ENCODE assay signal across 8 cellular contexts in the genomic region with DNA sequence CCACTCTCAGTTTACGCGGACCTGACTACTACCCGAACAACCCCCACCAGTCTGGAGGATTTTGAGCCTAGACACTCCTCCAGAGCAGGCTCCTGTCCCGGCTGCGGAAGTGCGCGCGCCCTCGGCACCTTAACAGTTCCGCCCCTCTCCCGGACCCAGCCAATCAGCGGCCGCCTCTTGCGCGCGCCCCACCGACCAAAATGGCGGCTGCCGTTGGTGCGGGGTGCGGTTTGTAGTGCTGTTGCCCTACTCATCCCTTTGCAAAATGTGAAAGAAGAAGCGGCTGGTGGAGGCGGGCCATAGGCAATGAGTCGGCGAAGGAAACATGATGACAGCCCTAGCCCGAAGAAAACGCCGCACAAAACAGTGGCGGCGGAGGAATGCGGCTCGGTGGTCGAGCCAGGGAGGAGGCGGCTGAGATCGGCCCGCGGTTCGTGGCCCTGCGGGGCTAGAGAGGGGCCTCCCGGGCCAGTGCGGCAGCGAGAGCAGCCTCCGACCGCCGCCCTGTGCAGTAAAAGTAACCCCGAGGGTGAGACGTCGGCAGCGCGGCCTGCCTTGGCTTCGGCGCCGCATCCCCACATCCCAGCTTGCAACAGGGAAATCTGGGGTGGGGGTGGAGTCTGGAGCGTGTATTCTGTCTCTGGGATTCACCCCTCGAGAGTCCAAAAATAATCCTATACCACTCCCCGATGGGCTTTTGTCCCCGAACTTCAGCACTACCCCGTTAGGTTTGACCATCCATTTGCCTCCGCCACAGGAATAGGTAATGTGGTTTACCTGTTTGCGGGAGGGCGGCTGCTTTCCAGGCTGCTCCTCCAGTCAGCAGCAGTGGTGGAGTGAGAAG. TPM values are rescaled to one million over a fixed set of nuclear protein-coding genes. Genes with fewer than 3 reads are reported as not detected.
DNase-seq lines count a peak whose midpoint lies in the region; ATAC-seq and TF ChIP-seq lines count a peak whose summit lies in the region.

A gene (plus strand): TSS at position 191 of the 844 bp plus-strand sequence. CDS start 116 bp downstream, at position 307.

- H3K4me3 ChIP-seq in dorsolateral prefrontal cortex (peak within 1 kb of the TSS; percentile 70 to 99 (median 93)), liver (ENCODE audit: low read depth in 1 of 3, low read length in 3 of 3) (peak within 1 kb of the TSS; percentile 81 to 86 (median 84))

- CTCF ChIA-PET in activated CD4-positive, alpha-beta memory T cell treated with anti-CD3 and anti-CD28 coated beads, Interleukin-2, amount 10 ng/mL, durations not matched to agents 7 days and 5 days (lab: Charles Lee): no interaction called here

- no peaks in the 10 kb centered on the region for H3K9me3 ChIP-seq in liver (ENCODE audit: control insufficient read depth in 4 of 4, low read length in 3 of 4)

- H3K27me3 Mint-ChIP-seq in activated CD4-positive, alpha-beta memory T cell treated with anti-CD3 and anti-CD28 coated beads, Interleukin-2, amount 10 ng/mL, durations not matched to agents 7 days and 5 days: no peaks in the 10 kb centered on the region

- intact Hi-C loops in dorsolateral prefrontal cortex (cut with DNase I): no loop called here

- ATAC-seq in GM19372 (IDR thresholded peaks at IDR 0.05; ENCODE audit: low read depth, unreplicated experiment): peak; percentile 100
- peak; percentile 98 for ATAC-seq in HG03558 (IDR thresholded peaks at IDR 0.05; ENCODE audit: extremely low read depth, unreplicated experiment)

- H3K4me3 Mint-ChIP-seq in activated CD4-positive, alpha-beta memory T cell treated with anti-CD3 and anti-CD28 coated beads, Interleukin-2, amount 10 ng/mL, durations not matched to agents 7 days and 5 days: peak within 1 kb of the TSS; percentile 99

- peak within 1 kb of the TSS; percentile 63 to 98 (median 91) for H3K27ac ChIP-seq in dorsolateral prefrontal cortex
- H3K27ac ChIP-seq in liver (ENCODE audit: low read depth in 1 of 2, low read length in 2 of 2): peak within 1 kb of the TSS; percentile 78 to 90

- peaks cover 11% of the 10 kb centered on the region for H3K36me3 Mint-ChIP-seq in activated CD4-positive, alpha-beta memory T cell treated with anti-CD3 and anti-CD28 coated beads, Interleukin-2, amount 10 ng/mL, durations not matched to agents 7 days and 5 days (ENCODE audit: low read depth)

- H3K4me1 Mint-ChIP-seq in activated CD4-positive, alpha-beta memory T cell treated with anti-CD3 and anti-CD28 coated beads, Interleukin-2, amount 10 ng/mL, durations not matched to agents 7 days and 5 days: peaks cover 28% of the 10 kb centered on the region

- H3K36me3 ChIP-seq in liver (ENCODE audit: control insufficient read depth in 4 of 4, insufficient read depth in 3 of 4, low read depth in 1 of 4, low read length in 3 of 4): peaks cover 0 to 4% (median 0%) of the 10 kb centered on the region in 4 donors

- DNase-seq in C1 segment of cervical spinal cord (lab: John Stamatoyannopoulos, UW) (peak; percentile 45 to 92 (median 86)), NCI-H82 (lab: John Stamatoyannopoulos, UW) (peak; percentile 97), dorsolateral prefrontal cortex (peak; percentile 83 to 97 (median 92))
- DNase-seq in activated CD4-positive, alpha-beta memory T cell treated with anti-CD3 and anti-CD28 coated beads, Interleukin-2, amount 10 ng/mL, durations not matched to agents 7 days and 5 days: peak; percentile 94
- peak; percentile 95 for DNase-seq in stimulated activated CD4-positive, alpha-beta T cell treated with anti-CD3 and anti-CD28 coated beads, Interleukin-4, amount 100 ng/mL, for 24 hours

- H3K9me3 Mint-ChIP-seq in activated CD4-positive, alpha-beta memory T cell treated with anti-CD3 and anti-CD28 coated beads, Interleukin-2, amount 10 ng/mL, durations not matched to agents 7 days and 5 days: no peaks in the 10 kb centered on the region

- POLR2A ChIA-PET in activated CD4-positive, alpha-beta memory T cell treated with anti-CD3 and anti-CD28 coated beads, Interleukin-2, amount 10 ng/mL, durations not matched to agents 7 days and 5 days (lab: Charles Lee): interaction anchor here (1.2 kb wide), 1 partner anchor 13 kb away, joined by 3 read pairs; no protein-coding TSS in a partner anchor

- H3K9ac ChIP-seq in liver (ENCODE audit: low read depth in 1 of 2, low read length in 2 of 2): peak within 1 kb of the TSS; percentile 14 to 43

- H3K27me3 ChIP-seq in dorsolateral prefrontal cortex (no peaks in the 10 kb centered on the region), liver (ENCODE audit: control insufficient read depth in 4 of 4, insufficient read depth in 4 of 4, low read length in 3 of 4) (no peaks in the 10 kb centered on the region)

- H3K4me1 ChIP-seq in liver (ENCODE audit: control insufficient read depth in 4 of 4, insufficient read depth in 4 of 4, low read length in 3 of 4): peaks cover 0 to 11% (median 3%) of the 10 kb centered on the region in 4 donors

- peak in 29 of 56 donors; percentile 6 to 46 (median 19) for TF ChIP-seq CTCF in dorsolateral prefrontal cortex (IDR thresholded peaks at IDR 0.05 in 54 of 56, conservative IDR thresholded peaks at IDR 0.05 in 2 of 56; ENCODE audit: low read depth in 1 of 56, partially characterized antibody in 56 of 56)
- TF ChIP-seq CTCF in liver (IDR thresholded peaks at IDR 0.05; ENCODE audit: low read depth, low read length, missing input control): no peak

- TF ChIP-seq RAD21 in liver (IDR thresholded peaks at IDR 0.05): peak; percentile 15 to 19

- H3K27ac Mint-ChIP-seq in activated CD4-positive, alpha-beta memory T cell treated with anti-CD3 and anti-CD28 coated beads, Interleukin-2, amount 10 ng/mL, durations not matched to agents 7 days and 5 days: peak within 1 kb of the TSS; percentile 98

- under 1% methylated on average over 61 of the region's 61 CpGs for WGBS in liver

TF ChIP-seq in liver, 16 proteins besides CTCF, POLR2A, EP300 and RAD21 (continues in another document):
- TF ChIP-seq FOXA2 (IDR thresholded peaks at IDR 0.05) (no peak), EGR1 (IDR thresholded peaks at IDR 0.05; ENCODE audit: low read depth in 2 of 2) (no peak), JUND (IDR thresholded peaks at IDR 0.05) (no peak), NR2F2 (IDR thresholded peaks at IDR 0.05) (no peak), RXRA (IDR thresholded peaks at IDR 0.05) (no peak), SP1 (IDR thresholded peaks at IDR 0.05) (peak; percentile 24), GABPA (IDR thresholded peaks at IDR 0.05 in 1 of 2, conservative IDR thresholded peaks at IDR 0.05 in 1 of 2) (peak in 1 of 2 donors; percentile 80), TAF1 (conservative IDR thresholded peaks at IDR 0.05) (peak; percentile 73), YY1 (IDR thresholded peaks at IDR 0.05) (peak; percentile 99), HNF4A (conservative IDR thresholded peaks at IDR 0.05) (peak in 1 of 2 donors; percentile 8)
- TF ChIP-seq, protein P1, sequence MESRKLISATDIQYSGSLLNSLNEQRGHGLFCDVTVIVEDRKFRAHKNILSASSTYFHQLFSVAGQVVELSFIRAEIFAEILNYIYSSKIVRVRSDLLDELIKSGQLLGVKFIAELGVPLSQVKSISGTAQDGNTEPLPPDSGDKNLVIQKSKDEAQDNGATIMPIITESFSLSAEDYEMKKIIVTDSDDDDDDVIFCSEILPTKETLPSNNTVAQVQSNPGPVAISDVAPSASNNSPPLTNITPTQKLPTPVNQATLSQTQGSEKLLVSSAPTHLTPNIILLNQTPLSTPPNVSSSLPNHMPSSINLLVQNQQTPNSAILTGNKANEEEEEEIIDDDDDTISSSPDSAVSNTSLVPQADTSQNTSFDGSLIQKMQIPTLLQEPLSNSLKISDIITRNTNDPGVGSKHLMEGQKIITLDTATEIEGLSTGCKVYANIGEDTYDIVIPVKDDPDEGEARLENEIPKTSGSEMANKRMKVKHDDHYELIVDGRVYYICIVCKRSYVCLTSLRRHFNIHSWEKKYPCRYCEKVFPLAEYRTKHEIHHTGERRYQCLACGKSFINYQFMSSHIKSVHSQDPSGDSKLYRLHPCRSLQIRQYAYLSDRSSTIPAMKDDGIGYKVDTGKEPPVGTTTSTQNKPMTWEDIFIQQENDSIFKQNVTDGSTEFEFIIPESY (IDR thresholded peaks at IDR 0.05): no peak
- TF ChIP-seq, protein P2, sequence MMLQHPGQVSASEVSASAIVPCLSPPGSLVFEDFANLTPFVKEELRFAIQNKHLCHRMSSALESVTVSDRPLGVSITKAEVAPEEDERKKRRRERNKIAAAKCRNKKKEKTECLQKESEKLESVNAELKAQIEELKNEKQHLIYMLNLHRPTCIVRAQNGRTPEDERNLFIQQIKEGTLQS (IDR thresholded peaks at IDR 0.05): no peak
- TF ChIP-seq, protein P3, sequence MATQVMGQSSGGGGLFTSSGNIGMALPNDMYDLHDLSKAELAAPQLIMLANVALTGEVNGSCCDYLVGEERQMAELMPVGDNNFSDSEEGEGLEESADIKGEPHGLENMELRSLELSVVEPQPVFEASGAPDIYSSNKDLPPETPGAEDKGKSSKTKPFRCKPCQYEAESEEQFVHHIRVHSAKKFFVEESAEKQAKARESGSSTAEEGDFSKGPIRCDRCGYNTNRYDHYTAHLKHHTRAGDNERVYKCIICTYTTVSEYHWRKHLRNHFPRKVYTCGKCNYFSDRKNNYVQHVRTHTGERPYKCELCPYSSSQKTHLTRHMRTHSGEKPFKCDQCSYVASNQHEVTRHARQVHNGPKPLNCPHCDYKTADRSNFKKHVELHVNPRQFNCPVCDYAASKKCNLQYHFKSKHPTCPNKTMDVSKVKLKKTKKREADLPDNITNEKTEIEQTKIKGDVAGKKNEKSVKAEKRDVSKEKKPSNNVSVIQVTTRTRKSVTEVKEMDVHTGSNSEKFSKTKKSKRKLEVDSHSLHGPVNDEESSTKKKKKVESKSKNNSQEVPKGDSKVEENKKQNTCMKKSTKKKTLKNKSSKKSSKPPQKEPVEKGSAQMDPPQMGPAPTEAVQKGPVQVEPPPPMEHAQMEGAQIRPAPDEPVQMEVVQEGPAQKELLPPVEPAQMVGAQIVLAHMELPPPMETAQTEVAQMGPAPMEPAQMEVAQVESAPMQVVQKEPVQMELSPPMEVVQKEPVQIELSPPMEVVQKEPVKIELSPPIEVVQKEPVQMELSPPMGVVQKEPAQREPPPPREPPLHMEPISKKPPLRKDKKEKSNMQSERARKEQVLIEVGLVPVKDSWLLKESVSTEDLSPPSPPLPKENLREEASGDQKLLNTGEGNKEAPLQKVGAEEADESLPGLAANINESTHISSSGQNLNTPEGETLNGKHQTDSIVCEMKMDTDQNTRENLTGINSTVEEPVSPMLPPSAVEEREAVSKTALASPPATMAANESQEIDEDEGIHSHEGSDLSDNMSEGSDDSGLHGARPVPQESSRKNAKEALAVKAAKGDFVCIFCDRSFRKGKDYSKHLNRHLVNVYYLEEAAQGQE (IDR thresholded peaks at IDR 0.05): peak; percentile 23

RNA-seq across cellular contexts. Expression of the gene that starts here (rescaled TPM):
- total RNA-seq in activated CD4-positive, alpha-beta memory T cell treated with anti-CD3 and anti-CD28 coated beads, Interleukin-2, amount 10 ng/mL, durations not matched to agents 7 days and 5 days: 10 to 100 TPM; 10.7 to 11.2 TPM
- total RNA-seq in dorsolateral prefrontal cortex (10 to 100 TPM in 19 of 120 experiments, 1 to 10 TPM in 101; 5.6 to 12.5 (median 8.9) TPM), liver (1 to 10 TPM; 6.4 to 7.7 TPM)
- 1 to 10 TPM; 2.9 to 3.4 TPM for polyA plus RNA-seq in liver

Comparison
In these comparisons a context has a peak if more than half of its experiments do, and no peak if none do; other contexts are left out.
1. Peak in every context shown above with its lines: DNase-seq, ATAC-seq, H3K4me3 ChIP-seq and H3K27ac ChIP-seq.